Comparison of ENCODE assay signal across 11 cellular contexts in the genomic region with DNA sequence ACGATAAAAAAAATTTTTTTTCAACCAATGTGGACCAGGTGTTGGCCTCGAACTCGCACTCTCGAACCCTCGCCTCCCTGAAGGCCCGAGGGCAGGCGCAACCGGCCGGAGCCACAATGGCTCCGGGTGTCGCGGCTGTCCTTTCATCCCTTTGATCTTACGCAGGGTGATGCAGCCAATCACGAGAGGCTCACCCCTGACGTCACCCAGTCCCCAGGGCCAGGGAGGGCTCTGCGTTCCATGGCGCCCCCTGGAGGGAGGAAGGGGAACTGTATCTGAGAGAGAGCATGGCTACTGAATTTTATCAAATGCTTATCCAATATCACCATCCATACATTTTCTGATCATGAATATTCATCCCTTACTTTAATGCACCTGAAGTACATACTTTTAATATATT. TPM values are rescaled to one million over a fixed set of nuclear protein-coding genes. Genes with fewer than 3 reads are reported as not detected.
A peak's percentile ranks its signal among the peaks of the same experiment; 100 is the strongest.
DNase-seq lines count a peak whose midpoint lies in the region; ATAC-seq and TF ChIP-seq lines count a peak whose summit lies in the region.
"Had no signal": no experiment of that assay in that cellular context is flagged by ENCODE, and none has a peak within 500 bp of the region (broad histone marks: within the 10 kb centered on the region; RNA-seq: fewer than 3 reads in every experiment).

No MANE protein-coding gene starts in this region.

- H3K27ac ChIP-seq in GM23338 (ENCODE audit: low read depth) = no peak overlapping the region
- no peak overlapping the region for H3K27ac ChIP-seq in VCaP
- H3K27ac ChIP-seq in right lobe of liver = no peak overlapping the region
- H3K27ac ChIP-seq in dorsolateral prefrontal cortex = no peak overlapping the region

- no peaks in the 10 kb centered on the region for H3K4me1 ChIP-seq in GM23338 (ENCODE audit: insufficient read depth)
- no peaks in the 10 kb centered on the region for H3K4me1 ChIP-seq in right lobe of liver

- in situ Hi-C loops in ACHN (cut with HindIII; ENCODE audit: low pct_ligation_motif_present, low pct_unique_long_range_greater_than_20kb, low sequenced_read_pairs) = no loop called here

- no peaks in the 10 kb centered on the region for H3K79me2 ChIP-seq in GM23338 (replicated peaks; ENCODE audit: insufficient read depth)

- H4K20me1 ChIP-seq in GM23338 (replicated peaks; ENCODE audit: insufficient read depth) = no peaks in the 10 kb centered on the region

- no peaks in the 10 kb centered on the region for H3K9me3 ChIP-seq in right lobe of liver
- H3K9me3 ChIP-seq in T-helper 17 cell (ENCODE audit: control insufficient read depth, low read length, poor library complexity, severe bottlenecking) = no peaks in the 10 kb centered on the region

- H3K4me1 Mint-ChIP-seq in GM23338 (no peaks in the 10 kb centered on the region), T-helper 17 cell (no peaks in the 10 kb centered on the region)

- TF ChIP-seq POLR2A in right lobe of liver (IDR thresholded peaks at IDR 0.05) = no peak

- H3K36me3 ChIP-seq in GM23338 (ENCODE audit: insufficient read depth) (no peaks in the 10 kb centered on the region), right lobe of liver (no peaks in the 10 kb centered on the region)

- no peaks in the 10 kb centered on the region for H3K27me3 ChIP-seq in GM23338 (ENCODE audit: insufficient read depth)
- no peaks in the 10 kb centered on the region for H3K27me3 ChIP-seq in right lobe of liver
- H3K27me3 ChIP-seq in dorsolateral prefrontal cortex = no peaks in the 10 kb centered on the region

- no peak overlapping the region for H3K4me2 ChIP-seq in GM23338

- no peak overlapping the region for H2AFZ ChIP-seq in GM23338

- H3K4me3 Mint-ChIP-seq in GM23338 = no peak overlapping the region
- no peak overlapping the region for H3K4me3 Mint-ChIP-seq in T-helper 17 cell

- intact Hi-C loops in right lobe of liver (cut with DNase I) = no loop called here
- intact Hi-C loops in dorsolateral prefrontal cortex (cut with DNase I) = no loop called here

- no peaks in the 10 kb centered on the region for H3K9me2 ChIP-seq in GM23338 (ENCODE audit: insufficient read depth)

- H3K27ac Mint-ChIP-seq in GM23338 (no peak overlapping the region), T-helper 17 cell (no peak overlapping the region)

- no peaks in the 10 kb centered on the region for H3F3A ChIP-seq in GM23338 (replicated peaks; ENCODE audit: low read depth)

- WGBS in right lobe of liver (ENCODE audit: insufficient coverage, low coverage, low lambda C conversion rate, missing lambda C conversion rate) = 81% methylated on average over 8 of the region's 17 CpGs

- no peak for ATAC-seq in activated CD4-positive, CD25-positive, alpha-beta regulatory T cell treated with anti-CD3 and anti-CD28 coated beads, Interleukin-2, amount 50 U/mL, for 24 hours
- ATAC-seq in GM23338 (no peak), right lobe of liver (no peak), T-helper 17 cell (no peak)

- TF ChIP-seq CTCF in GM23338 (conservative IDR thresholded peaks at IDR 0.05; ENCODE audit: low read depth in 2 of 2) (peak; percentile 69 to 80), VCaP (conservative IDR thresholded peaks at IDR 0.05) (0 out of 2 replicates have a peak, but pooled peaks have one; percentile 8), right lobe of liver (IDR thresholded peaks at IDR 0.05) (peak in 3 of 4 donors; percentile 11 to 33 (median 11)), dorsolateral prefrontal cortex (IDR thresholded peaks at IDR 0.05 in 54 of 56, conservative IDR thresholded peaks at IDR 0.05 in 2 of 56; ENCODE audit: low read depth in 1 of 56, partially characterized antibody in 56 of 56) (peak in 4 of 56 donors; percentile 9 to 32 (median 20))

- H3K4me3 ChIP-seq in GM23338 = no peak overlapping the region
- H3K4me3 ChIP-seq in right lobe of liver = no peak overlapping the region
- no peak overlapping the region for H3K4me3 ChIP-seq in dorsolateral prefrontal cortex

- H3K27me3 Mint-ChIP-seq in GM23338 (ENCODE audit: insufficient read depth, low read depth, poor library complexity) = no peaks in the 10 kb centered on the region
- H3K27me3 Mint-ChIP-seq in T-helper 17 cell = no peaks in the 10 kb centered on the region

- H3K36me3 Mint-ChIP-seq in GM23338 (ENCODE audit: low read depth) (no peaks in the 10 kb centered on the region), T-helper 17 cell (ENCODE audit: low read depth) (no peaks in the 10 kb centered on the region)

- peak; percentile 36 for DNase-seq in activated CD4-positive, CD25-positive, alpha-beta regulatory T cell treated with anti-CD3 and anti-CD28 coated beads, Interleukin-2, amount 50 U/mL, for 72 hours
- peak; percentile 41 for DNase-seq in GM23338 (ENCODE audit: low spot score)
- DNase-seq in right lobe of liver = no peak
- DNase-seq in T-helper 17 cell = no peak
- DNase-seq in dorsolateral prefrontal cortex = no peak
- DNase-seq in ACHN = no peak
- DNase-seq: activated CD8-positive, alpha-beta memory T cell treated with anti-CD3 and anti-CD28 coated beads for 24 hours; NCI-H1092 treated with DMSO at 0.1 percent for 48 hours had no signal

- no peaks in the 10 kb centered on the region; the same call in 2 of the 3 replicates for H3K9me3 Mint-ChIP-seq in GM23338

TF ChIP-seq in GM23338, 12 proteins besides CTCF, POLR2A, EP300 and RAD21:
- peak; percentile 69 for TF ChIP-seq CREB1 (CRISPR knock-in tag; IDR thresholded peaks at IDR 0.05; ENCODE audit: low read depth)
- no peak for TF ChIP-seq EZH2phosphoT487 (IDR thresholded peaks at IDR 0.05; ENCODE audit: unreplicated experiment)

RNA-seq across cellular contexts. Expression of a gene that starts 15.4 kb away (rescaled TPM):
- total RNA-seq in GM23338 (2014; rRNA removed; shearing (Covaris generic)) = 0.31 and 0.47 TPM in 2 replicates
- 0.13 TPM in 1 of 2 replicates, not detected in the other for polyA plus RNA-seq in GM23338 (2016; fragmentation: Nextera tagmentation; extraction: Ambion mirVana)
- total RNA-seq in right lobe of liver (1 to 10 TPM; 1.7 to 8.6 (median 6.2) TPM), T-helper 17 cell (not detected), dorsolateral prefrontal cortex (1 to 10 TPM in 48 of 120 experiments, under 1 TPM in 67, not detected in 5; 0.13 to 4.0 (median 0.78) TPM)
- total RNA-seq: subcutaneous adipose tissue had no signal

Comparison
In these comparisons a context has a peak if more than half of its experiments do, and no peak if none do; other contexts are left out.
1. DNase-seq: peak in activated CD4-positive, CD25-positive, alpha-beta regulatory T cell treated with anti-CD3 and anti-CD28 coated beads, Interleukin-2, amount 50 U/mL, for 72 hours (single experiment) and GM23338 (single experiment); none in right lobe of liver (0 of 3), T-helper 17 cell (0 of 3), dorsolateral prefrontal cortex (0 of 10) and ACHN (single experiment).